ENCODE assay signal across 25 cellular contexts in genomic region chr1:76231320-76231719, GRCh38.
"Had no signal": no experiment of that assay in that cellular context is flagged by ENCODE, and none has a peak within 500 bp of the region (broad histone marks: within the 10 kb centered on the region; RNA-seq: fewer than 3 reads in every experiment).

No MANE protein-coding gene starts in this region.

- H3K27ac ChIP-seq: esophagus muscularis mucosa, foreskin keratinocyte, left lung, lower lobe of right lung, right atrium auricular region, tibial artery, VCaP had no signal

- H3K4me2 ChIP-seq: smooth muscle cell had no signal

- H3K27me3 ChIP-seq: esophagus muscularis mucosa, foreskin keratinocyte, left lung, right atrium auricular region, tibial artery had no signal

- H3K4me1 ChIP-seq: foreskin keratinocyte, left lung, lower lobe of right lung, right atrium auricular region, tibial artery had no signal

- FAIRE-seq: bronchial epithelial cell, colon, islet of Langerhans had no signal

- DNase-seq: activated CD4-positive, alpha-beta T cell treated with anti-CD3 and anti-CD28 coated beads for 48 hours; activated CD4-positive, alpha-beta T cell treated with anti-CD3 and anti-CD28 coated beads, Interleukin-2, amount 50 U/mL, for 48 hours; activated CD8-positive, alpha-beta memory T cell treated with anti-CD3 and anti-CD28 coated beads for 24 hours; activated effector memory CD4-positive, alpha-beta T cell treated with Interleukin-2 at 50 U/mL for 16 hours; activated naive CD4-positive, alpha-beta T cell treated with Interleukin-2 at 50 U/mL for 16 hours; anterior cingulate cortex; dermis blood vessel endothelial cell; effector CD4-positive, alpha-beta T cell; foreskin keratinocyte; left lung; lower lobe of right lung; mesendoderm; stimulated activated CD4-positive, alpha-beta T cell treated with anti-CD3 and anti-CD28 coated beads, Interleukin-1b, Interleukin-23, amount 100 ng/mL, for 48 hours; stimulated activated CD4-positive, alpha-beta T cell treated with anti-CD3 and anti-CD28 coated beads, Interleukin-4, amount 100 ng/mL, for 4 hours; stimulated activated CD8-positive, alpha-beta memory T cell treated with anti-CD3 and anti-CD28 coated beads, Interleukin-4, amount 100 ng/mL, for 48 hours; stimulated activated naive CD8-positive, alpha-beta T cell treated with anti-CD3 and anti-CD28 coated beads, Interleukin-15, amount 100 ng/mL, for 72 hours; substantia nigra; tibial artery had no signal

- H3K9me3 ChIP-seq: esophagus muscularis mucosa, left lung, lower lobe of right lung, right atrium auricular region, tibial artery had no signal

- H3K4me3 ChIP-seq: esophagus muscularis mucosa, left lung, lower lobe of right lung, right atrium auricular region, smooth muscle cell, tibial artery had no signal

- H3K36me3 ChIP-seq: esophagus muscularis mucosa, left lung, lower lobe of right lung, right atrium auricular region, tibial artery had no signal
